22 cellular contexts compared by ENCODE assay signal in genomic region chr1:173100476-173101107, GRCh38. TPM values are rescaled to one million over a fixed set of nuclear protein-coding genes. Genes with fewer than 3 reads are reported as not detected.
"Had no signal": no experiment of that assay in that cellular context is flagged by ENCODE, and none has a peak within 500 bp of the region (broad histone marks: within the 10 kb centered on the region; RNA-seq: fewer than 3 reads in every experiment).

No MANE protein-coding gene starts in this region.

- ATAC-seq: esophagus mucosa; gastrocnemius medialis; heart right ventricle; left lobe of liver; naive thymus-derived CD8-positive, alpha-beta T cell; sciatic nerve; stimulated activated memory B cell treated with anti-CD40 and anti-IgM and Interleukin-4, amounts not matched to agents 10 μg/mL and 1 μg/mL and 100 μg/mL, for 72 hours had no signal

- DNase-seq: dorsolateral prefrontal cortex; effector CD8-positive, alpha-beta T cell; gastrocnemius medialis; heart right ventricle; islet precursor cell; mammary epithelial cell; naive thymus-derived CD8-positive, alpha-beta T cell; spleen; stimulated activated CD4-positive, alpha-beta T cell treated with anti-CD3 and anti-CD28 coated beads, Interleukin-15, amount 100 ng/mL, for 24 hours; stimulated activated CD4-positive, alpha-beta T cell treated with anti-CD3 and anti-CD28 coated beads, Interleukin-1b, Interleukin-23, amount 100 ng/mL, for 48 hours; stimulated activated CD4-positive, alpha-beta T cell treated with anti-CD3 and anti-CD28 coated beads, Interleukin-4, amount 100 ng/mL, for 24 hours; tibial artery; upper lobe of left lung; uterus had no signal

- H3K27ac ChIP-seq: dorsolateral prefrontal cortex, gastrocnemius medialis, heart right ventricle, neutrophil, spleen, tibial artery, upper lobe of left lung, uterus had no signal

- H3K27me3 Mint-ChIP-seq: naive thymus-derived CD8-positive, alpha-beta T cell; stimulated activated memory B cell treated with anti-CD40 and anti-IgM and Interleukin-4, amounts not matched to agents 10 μg/mL and 1 μg/mL and 100 μg/mL, for 72 hours; stimulated activated naive CD8-positive, alpha-beta T cell treated with anti-CD3 and anti-CD28 coated beads, Interleukin-15, Interleukin-2, amounts not matched to agents 100 ng/mL and 50 ng/mL, for 24 hours had no signal

- H3K9me3 ChIP-seq: gastrocnemius medialis, uterus had no signal

- H3K4me3 ChIP-seq: dorsolateral prefrontal cortex, gastrocnemius medialis, heart right ventricle, spleen, tibial artery, upper lobe of left lung, uterus had no signal

- H3K27me3 ChIP-seq: dorsolateral prefrontal cortex, gastrocnemius medialis, heart right ventricle, neutrophil, spleen, tibial artery, upper lobe of left lung, uterus had no signal

- H3K4me1 ChIP-seq: gastrocnemius medialis, heart right ventricle, spleen, tibial artery, upper lobe of left lung, uterus had no signal

- H3K27ac Mint-ChIP-seq: naive thymus-derived CD8-positive, alpha-beta T cell; stimulated activated memory B cell treated with anti-CD40 and anti-IgM and Interleukin-4, amounts not matched to agents 10 μg/mL and 1 μg/mL and 100 μg/mL, for 72 hours; stimulated activated naive CD8-positive, alpha-beta T cell treated with anti-CD3 and anti-CD28 coated beads, Interleukin-15, Interleukin-2, amounts not matched to agents 100 ng/mL and 50 ng/mL, for 24 hours had no signal

- H3K36me3 ChIP-seq: gastrocnemius medialis, heart right ventricle, neutrophil, spleen, tibial artery, upper lobe of left lung, uterus had no signal

- H3K4me1 Mint-ChIP-seq: naive thymus-derived CD8-positive, alpha-beta T cell; stimulated activated memory B cell treated with anti-CD40 and anti-IgM and Interleukin-4, amounts not matched to agents 10 μg/mL and 1 μg/mL and 100 μg/mL, for 72 hours had no signal

- H3K4me3 Mint-ChIP-seq: naive thymus-derived CD8-positive, alpha-beta T cell; stimulated activated memory B cell treated with anti-CD40 and anti-IgM and Interleukin-4, amounts not matched to agents 10 μg/mL and 1 μg/mL and 100 μg/mL, for 72 hours; stimulated activated naive CD8-positive, alpha-beta T cell treated with anti-CD3 and anti-CD28 coated beads, Interleukin-15, Interleukin-2, amounts not matched to agents 100 ng/mL and 50 ng/mL, for 24 hours had no signal

RNA-seq across cellular contexts. Expression of gene TNFSF18, which starts 49.9 kb away (rescaled TPM):
- total RNA-seq: gastrocnemius medialis; mammary epithelial cell; mesenteric fat pad; naive thymus-derived CD8-positive, alpha-beta T cell had no signal
- polyA plus RNA-seq: naive thymus-derived CD8-positive, alpha-beta T cell; neural cell had no signal
